In genomic region chr15:89098281-89098680, GRCh38 we compare ENCODE assay signal across 11 cellular contexts. TPM values are rescaled to one million over a fixed set of nuclear protein-coding genes. Genes with fewer than 3 reads are reported as not detected.
DNase-seq lines count a peak whose midpoint lies in the region; ATAC-seq and TF ChIP-seq lines count a peak whose summit lies in the region.
"Had no signal": no experiment of that assay in that cellular context is flagged by ENCODE, and none has a peak within 500 bp of the region (broad histone marks: within the 10 kb centered on the region; RNA-seq: fewer than 3 reads in every experiment).

No MANE protein-coding gene starts in this region.

- 54 to 62% methylated on average over 1 of the region's 1 CpG for WGBS in lower leg skin, 2 donors

- no peak for TF ChIP-seq CTCF in VCaP (conservative IDR thresholded peaks at IDR 0.05)
- no peak for TF ChIP-seq CTCF in lower leg skin (IDR thresholded peaks at IDR 0.05)

- intact Hi-C loops in lower leg skin (cut with DNase I; ENCODE audit: low total_unique reads) = no loop called here

- ATAC-seq in HG02610 (IDR thresholded peaks at IDR 0.05; ENCODE audit: unreplicated experiment) = no peak

- H3K27ac ChIP-seq in VCaP = peak overlapping the region; percentile 92
- H3K27ac ChIP-seq: neural progenitor cell had no signal

- TF ChIP-seq POLR2A in lower leg skin (IDR thresholded peaks at IDR 0.05) = no peak

- DNase-seq in NCI-H2081 treated with DMSO at 0.1 percent for 48 hours (lab: John Stamatoyannopoulos, UW) (peak; percentile 32), inferior parietal cortex (ENCODE audit: extremely low spot score) (peak; percentile 6), superior temporal gyrus (ENCODE audit: extremely low spot score) (peak; percentile 15), SW 1271 (lab: John Stamatoyannopoulos, UW) (no peak), lower leg skin (ENCODE audit: low spot score in 2 of 2) (no peak)
- DNase-seq: activated CD4-positive, alpha-beta memory T cell treated with anti-CD3 and anti-CD28 coated beads for 36 hours; Karpas-422; NCI-H146 had no signal

- no peak overlapping the region for H3K4me3 ChIP-seq in lower leg skin (ENCODE audit: low read depth, poor library complexity, severe bottlenecking)
- H3K4me3 ChIP-seq: neural progenitor cell had no signal

RNA-seq across cellular contexts. Expression of gene ABHD2, which starts 10.0 kb away (rescaled TPM):
- total RNA-seq in lower leg skin = 10 to 100 TPM; 21.5 to 57.3 (median 38.5) TPM

Comparison
In these comparisons a context has a peak if more than half of its experiments do, and no peak if none do; other contexts are left out.
1. DNase-seq: peak in NCI-H2081 treated with DMSO at 0.1 percent for 48 hours (single experiment), inferior parietal cortex (single experiment) and superior temporal gyrus (single experiment); none in SW 1271 (0 of 2) and lower leg skin (0 of 2).